1 cellular context compared by ENCODE assay signal in genomic region chr9:127185931-127186781, GRCh38.
A peak's percentile ranks its signal among the peaks of the same experiment; 100 is the strongest.
TF ChIP-seq lines count a peak whose summit lies in the region.

No MANE protein-coding gene starts in this region.

TF ChIP-seq in HepG2, 621 proteins besides CTCF, POLR2A, EP300 and RAD21 (continued from another document):
- TF ChIP-seq, protein P1, sequence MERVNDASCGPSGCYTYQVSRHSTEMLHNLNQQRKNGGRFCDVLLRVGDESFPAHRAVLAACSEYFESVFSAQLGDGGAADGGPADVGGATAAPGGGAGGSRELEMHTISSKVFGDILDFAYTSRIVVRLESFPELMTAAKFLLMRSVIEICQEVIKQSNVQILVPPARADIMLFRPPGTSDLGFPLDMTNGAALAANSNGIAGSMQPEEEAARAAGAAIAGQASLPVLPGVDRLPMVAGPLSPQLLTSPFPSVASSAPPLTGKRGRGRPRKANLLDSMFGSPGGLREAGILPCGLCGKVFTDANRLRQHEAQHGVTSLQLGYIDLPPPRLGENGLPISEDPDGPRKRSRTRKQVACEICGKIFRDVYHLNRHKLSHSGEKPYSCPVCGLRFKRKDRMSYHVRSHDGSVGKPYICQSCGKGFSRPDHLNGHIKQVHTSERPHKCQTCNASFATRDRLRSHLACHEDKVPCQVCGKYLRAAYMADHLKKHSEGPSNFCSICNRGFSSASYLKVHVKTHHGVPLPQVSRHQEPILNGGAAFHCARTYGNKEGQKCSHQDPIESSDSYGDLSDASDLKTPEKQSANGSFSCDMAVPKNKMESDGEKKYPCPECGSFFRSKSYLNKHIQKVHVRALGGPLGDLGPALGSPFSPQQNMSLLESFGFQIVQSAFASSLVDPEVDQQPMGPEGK (CRISPR knock-in tag; IDR thresholded peaks at IDR 0.05), result peak; percentile 77
- TF ChIP-seq TEAD3 (CRISPR knock-in tag; optimal IDR thresholded peaks at IDR 0.05; ENCODE audit: borderline replicate concordance) (no peak), FOXJ3 (CRISPR knock-in tag; IDR thresholded peaks at IDR 0.05; ENCODE audit: borderline replicate concordance) (no peak), ZNF687 (CRISPR knock-in tag; IDR thresholded peaks at IDR 0.05) (peak; percentile 60), GATAD2A (CRISPR knock-in tag; IDR thresholded peaks at IDR 0.05) (0 out of 2 replicates have a peak, but pooled peaks have one; percentile 18), ZFAT (CRISPR knock-in tag; conservative IDR thresholded peaks at IDR 0.05) (no peak), CBFB (CRISPR knock-in tag; IDR thresholded peaks at IDR 0.05) (no peak), SOX5 (CRISPR knock-in tag; IDR thresholded peaks at IDR 0.05; ENCODE audit: borderline replicate concordance) (peak; percentile 58; the same call in 1 of the 2 replicates), ZNF20 (CRISPR knock-in tag; IDR thresholded peaks at IDR 0.05) (no peak), ELF1 (CRISPR knock-in tag; IDR thresholded peaks at IDR 0.05) (peak; percentile 55), ZNF816 (CRISPR knock-in tag; IDR thresholded peaks at IDR 0.05; ENCODE audit: borderline replicate concordance) (0 out of 2 replicates have a peak, but pooled peaks have one; percentile 29), ZNF326 (CRISPR knock-in tag; IDR thresholded peaks at IDR 0.05; ENCODE audit: borderline replicate concordance) (no peak), DNMT3B (CRISPR knock-in tag; conservative IDR thresholded peaks at IDR 0.05) (peak; percentile 58; the same call in 1 of the 2 replicates), BHLHE40 (IDR thresholded peaks at IDR 0.05; ENCODE audit: low read length) (peak; percentile 46; the same call in 1 of the 2 replicates), TAF1 (CRISPR knock-in tag; IDR thresholded peaks at IDR 0.05) (no peak), USF2 (IDR thresholded peaks at IDR 0.05; ENCODE audit: low read depth, low read length) (peak; percentile 72; the same call in 1 of the 2 replicates), USF2 (CRISPR knock-in tag; IDR thresholded peaks at IDR 0.05; ENCODE audit: borderline replicate concordance) (peak; percentile 36; the same call in 1 of the 2 replicates), FOXA1 (IDR thresholded peaks at IDR 0.05) (no peak), FOXA1 (CRISPR knock-in tag; IDR thresholded peaks at IDR 0.05) (no peak), FIP1L1 (IDR thresholded peaks at IDR 0.05; ENCODE audit: borderline replicate concordance, insufficient read depth, low read depth, low read length) (no peak), HNRNPUL1 (IDR thresholded peaks at IDR 0.05; ENCODE audit: low read depth, low read length) (no peak), ARID5B (CRISPR knock-in tag; IDR thresholded peaks at IDR 0.05) (peak; percentile 41; the same call in 1 of the 2 replicates), ARNTL (CRISPR knock-in tag; IDR thresholded peaks at IDR 0.05) (0 out of 2 replicates have a peak, but pooled peaks have one; percentile 28), FOSL2 (CRISPR knock-in tag; IDR thresholded peaks at IDR 0.05) (0 out of 2 replicates have a peak, but pooled peaks have one; percentile 29), ZFP90 (CRISPR knock-in tag; IDR thresholded peaks at IDR 0.05; ENCODE audit: borderline replicate concordance) (no peak), HDAC1 (CRISPR knock-in tag; IDR thresholded peaks at IDR 0.05) (peak; percentile 32; the same call in 1 of the 2 replicates), CREB3 (CRISPR knock-in tag; IDR thresholded peaks at IDR 0.05) (no peak), ZNF468 (CRISPR knock-in tag; IDR thresholded peaks at IDR 0.05) (no peak), ELF3 (CRISPR knock-in tag; IDR thresholded peaks at IDR 0.05) (peak; percentile 37; the same call in 1 of the 2 replicates), SAP130 (CRISPR knock-in tag; IDR thresholded peaks at IDR 0.05; ENCODE audit: low read depth) (peak; percentile 33; the same call in 1 of the 2 replicates), E2F1 (CRISPR knock-in tag; IDR thresholded peaks at IDR 0.05) (no peak), ZNF382 (CRISPR knock-in tag; IDR thresholded peaks at IDR 0.05; ENCODE audit: borderline replicate concordance) (no peak), KLF16 (CRISPR knock-in tag; IDR thresholded peaks at IDR 0.05) (0 out of 4 replicates have a peak, but pooled peaks of 1 of the 2 experiments have one; percentile 30), RAD51 (IDR thresholded peaks at IDR 0.05; ENCODE audit: borderline replicate concordance) (peak; percentile 75; the same call in 1 of the 2 replicates)
- TF ChIP-seq, protein P2, sequence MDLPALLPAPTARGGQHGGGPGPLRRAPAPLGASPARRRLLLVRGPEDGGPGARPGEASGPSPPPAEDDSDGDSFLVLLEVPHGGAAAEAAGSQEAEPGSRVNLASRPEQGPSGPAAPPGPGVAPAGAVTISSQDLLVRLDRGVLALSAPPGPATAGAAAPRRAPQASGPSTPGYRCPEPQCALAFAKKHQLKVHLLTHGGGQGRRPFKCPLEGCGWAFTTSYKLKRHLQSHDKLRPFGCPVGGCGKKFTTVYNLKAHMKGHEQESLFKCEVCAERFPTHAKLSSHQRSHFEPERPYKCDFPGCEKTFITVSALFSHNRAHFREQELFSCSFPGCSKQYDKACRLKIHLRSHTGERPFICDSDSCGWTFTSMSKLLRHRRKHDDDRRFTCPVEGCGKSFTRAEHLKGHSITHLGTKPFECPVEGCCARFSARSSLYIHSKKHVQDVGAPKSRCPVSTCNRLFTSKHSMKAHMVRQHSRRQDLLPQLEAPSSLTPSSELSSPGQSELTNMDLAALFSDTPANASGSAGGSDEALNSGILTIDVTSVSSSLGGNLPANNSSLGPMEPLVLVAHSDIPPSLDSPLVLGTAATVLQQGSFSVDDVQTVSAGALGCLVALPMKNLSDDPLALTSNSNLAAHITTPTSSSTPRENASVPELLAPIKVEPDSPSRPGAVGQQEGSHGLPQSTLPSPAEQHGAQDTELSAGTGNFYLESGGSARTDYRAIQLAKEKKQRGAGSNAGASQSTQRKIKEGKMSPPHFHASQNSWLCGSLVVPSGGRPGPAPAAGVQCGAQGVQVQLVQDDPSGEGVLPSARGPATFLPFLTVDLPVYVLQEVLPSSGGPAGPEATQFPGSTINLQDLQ (CRISPR knock-in tag; IDR thresholded peaks at IDR 0.05), result no peak
- TF ChIP-seq, protein P3, sequence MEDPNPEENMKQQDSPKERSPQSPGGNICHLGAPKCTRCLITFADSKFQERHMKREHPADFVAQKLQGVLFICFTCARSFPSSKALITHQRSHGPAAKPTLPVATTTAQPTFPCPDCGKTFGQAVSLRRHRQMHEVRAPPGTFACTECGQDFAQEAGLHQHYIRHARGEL (CRISPR knock-in tag; IDR thresholded peaks at IDR 0.05), result no peak
- TF ChIP-seq, protein P4, sequence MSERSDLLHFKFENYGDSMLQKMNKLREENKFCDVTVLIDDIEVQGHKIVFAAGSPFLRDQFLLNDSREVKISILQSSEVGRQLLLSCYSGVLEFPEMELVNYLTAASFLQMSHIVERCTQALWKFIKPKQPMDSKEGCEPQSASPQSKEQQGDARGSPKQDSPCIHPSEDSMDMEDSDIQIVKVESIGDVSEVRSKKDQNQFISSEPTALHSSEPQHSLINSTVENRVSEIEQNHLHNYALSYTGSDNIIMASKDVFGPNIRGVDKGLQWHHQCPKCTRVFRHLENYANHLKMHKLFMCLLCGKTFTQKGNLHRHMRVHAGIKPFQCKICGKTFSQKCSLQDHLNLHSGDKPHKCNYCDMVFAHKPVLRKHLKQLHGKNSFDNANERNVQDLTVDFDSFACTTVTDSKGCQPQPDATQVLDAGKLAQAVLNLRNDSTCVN (CRISPR knock-in tag; IDR thresholded peaks at IDR 0.05; ENCODE audit: borderline replicate concordance), result peak; percentile 21; the same call in 1 of the 2 replicates
- TF ChIP-seq, protein P5, sequence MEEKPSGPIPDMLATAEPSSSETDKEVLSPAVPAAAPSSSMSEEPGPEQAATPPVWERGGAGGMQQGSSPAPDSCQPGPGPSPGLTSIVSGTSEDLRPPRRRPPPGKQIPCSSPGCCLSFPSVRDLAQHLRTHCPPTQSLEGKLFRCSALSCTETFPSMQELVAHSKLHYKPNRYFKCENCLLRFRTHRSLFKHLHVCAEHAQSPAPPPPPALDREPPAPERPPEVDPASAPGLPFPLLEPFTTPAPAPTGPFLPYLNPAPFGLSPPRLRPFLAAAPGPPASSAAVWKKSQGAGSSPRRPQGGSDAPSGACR (CRISPR knock-in tag; IDR thresholded peaks at IDR 0.05), result no peak
